In the genomic region with DNA sequence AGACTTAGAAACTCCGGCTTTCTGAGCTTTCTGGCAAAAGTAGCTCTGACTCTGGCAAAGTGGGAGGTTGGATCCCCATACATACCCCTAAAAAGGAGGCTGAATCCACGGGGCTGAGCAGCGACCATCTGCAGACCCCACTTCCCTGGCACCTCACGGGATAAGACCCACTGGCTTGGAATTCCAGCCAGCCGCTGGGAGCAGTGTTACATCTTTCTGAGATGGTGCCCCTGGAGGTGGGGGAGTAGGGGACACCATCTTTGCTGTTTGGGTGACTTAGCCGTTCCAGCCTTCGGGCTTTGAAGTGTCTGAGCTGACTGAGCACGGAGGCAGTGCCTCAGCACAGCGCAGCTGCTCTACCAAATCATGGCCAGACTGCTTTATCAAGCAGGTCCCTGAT, we compare ENCODE assay signal across 2 cellular contexts.
TF ChIP-seq lines count a peak whose summit lies in the region.

No MANE protein-coding gene starts in this region.

TF ChIP-seq in SK-N-SH treated with all-trans-retinoic acid at 6 μM for 48 hours, 23 proteins besides CTCF, POLR2A, EP300 and RAD21 (continued from another document):
- TF ChIP-seq, protein P1, sequence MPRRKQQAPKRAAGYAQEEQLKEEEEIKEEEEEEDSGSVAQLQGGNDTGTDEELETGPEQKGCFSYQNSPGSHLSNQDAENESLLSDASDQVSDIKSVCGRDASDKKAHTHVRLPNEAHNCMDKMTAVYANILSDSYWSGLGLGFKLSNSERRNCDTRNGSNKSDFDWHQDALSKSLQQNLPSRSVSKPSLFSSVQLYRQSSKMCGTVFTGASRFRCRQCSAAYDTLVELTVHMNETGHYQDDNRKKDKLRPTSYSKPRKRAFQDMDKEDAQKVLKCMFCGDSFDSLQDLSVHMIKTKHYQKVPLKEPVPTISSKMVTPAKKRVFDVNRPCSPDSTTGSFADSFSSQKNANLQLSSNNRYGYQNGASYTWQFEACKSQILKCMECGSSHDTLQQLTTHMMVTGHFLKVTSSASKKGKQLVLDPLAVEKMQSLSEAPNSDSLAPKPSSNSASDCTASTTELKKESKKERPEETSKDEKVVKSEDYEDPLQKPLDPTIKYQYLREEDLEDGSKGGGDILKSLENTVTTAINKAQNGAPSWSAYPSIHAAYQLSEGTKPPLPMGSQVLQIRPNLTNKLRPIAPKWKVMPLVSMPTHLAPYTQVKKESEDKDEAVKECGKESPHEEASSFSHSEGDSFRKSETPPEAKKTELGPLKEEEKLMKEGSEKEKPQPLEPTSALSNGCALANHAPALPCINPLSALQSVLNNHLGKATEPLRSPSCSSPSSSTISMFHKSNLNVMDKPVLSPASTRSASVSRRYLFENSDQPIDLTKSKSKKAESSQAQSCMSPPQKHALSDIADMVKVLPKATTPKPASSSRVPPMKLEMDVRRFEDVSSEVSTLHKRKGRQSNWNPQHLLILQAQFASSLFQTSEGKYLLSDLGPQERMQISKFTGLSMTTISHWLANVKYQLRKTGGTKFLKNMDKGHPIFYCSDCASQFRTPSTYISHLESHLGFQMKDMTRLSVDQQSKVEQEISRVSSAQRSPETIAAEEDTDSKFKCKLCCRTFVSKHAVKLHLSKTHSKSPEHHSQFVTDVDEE (CRISPR knock-in tag; IDR thresholded peaks at IDR 0.05), result no peak
- TF ChIP-seq TCF4 (CRISPR knock-in tag; IDR thresholded peaks at IDR 0.05; ENCODE audit: borderline replicate concordance) (no peak), BACH2 (CRISPR knock-in tag; IDR thresholded peaks at IDR 0.05; ENCODE audit: borderline replicate concordance) (no peak)
- TF ChIP-seq, protein P2, sequence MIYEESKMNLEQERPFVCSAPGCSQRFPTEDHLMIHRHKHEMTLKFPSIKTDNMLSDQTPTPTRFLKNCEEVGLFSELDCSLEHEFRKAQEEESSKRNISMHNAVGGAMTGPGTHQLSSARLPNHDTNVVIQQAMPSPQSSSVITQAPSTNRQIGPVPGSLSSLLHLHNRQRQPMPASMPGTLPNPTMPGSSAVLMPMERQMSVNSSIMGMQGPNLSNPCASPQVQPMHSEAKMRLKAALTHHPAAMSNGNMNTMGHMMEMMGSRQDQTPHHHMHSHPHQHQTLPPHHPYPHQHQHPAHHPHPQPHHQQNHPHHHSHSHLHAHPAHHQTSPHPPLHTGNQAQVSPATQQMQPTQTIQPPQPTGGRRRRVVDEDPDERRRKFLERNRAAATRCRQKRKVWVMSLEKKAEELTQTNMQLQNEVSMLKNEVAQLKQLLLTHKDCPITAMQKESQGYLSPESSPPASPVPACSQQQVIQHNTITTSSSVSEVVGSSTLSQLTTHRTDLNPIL (CRISPR knock-in tag; IDR thresholded peaks at IDR 0.05; ENCODE audit: low read depth), result no peak
- TF ChIP-seq, protein P3, sequence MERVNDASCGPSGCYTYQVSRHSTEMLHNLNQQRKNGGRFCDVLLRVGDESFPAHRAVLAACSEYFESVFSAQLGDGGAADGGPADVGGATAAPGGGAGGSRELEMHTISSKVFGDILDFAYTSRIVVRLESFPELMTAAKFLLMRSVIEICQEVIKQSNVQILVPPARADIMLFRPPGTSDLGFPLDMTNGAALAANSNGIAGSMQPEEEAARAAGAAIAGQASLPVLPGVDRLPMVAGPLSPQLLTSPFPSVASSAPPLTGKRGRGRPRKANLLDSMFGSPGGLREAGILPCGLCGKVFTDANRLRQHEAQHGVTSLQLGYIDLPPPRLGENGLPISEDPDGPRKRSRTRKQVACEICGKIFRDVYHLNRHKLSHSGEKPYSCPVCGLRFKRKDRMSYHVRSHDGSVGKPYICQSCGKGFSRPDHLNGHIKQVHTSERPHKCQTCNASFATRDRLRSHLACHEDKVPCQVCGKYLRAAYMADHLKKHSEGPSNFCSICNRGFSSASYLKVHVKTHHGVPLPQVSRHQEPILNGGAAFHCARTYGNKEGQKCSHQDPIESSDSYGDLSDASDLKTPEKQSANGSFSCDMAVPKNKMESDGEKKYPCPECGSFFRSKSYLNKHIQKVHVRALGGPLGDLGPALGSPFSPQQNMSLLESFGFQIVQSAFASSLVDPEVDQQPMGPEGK (CRISPR knock-in tag; IDR thresholded peaks at IDR 0.05; ENCODE audit: borderline replicate concordance), result no peak

TF ChIP-seq in SK-N-SH, 30 proteins besides CTCF, POLR2A, EP300 and RAD21 (continued from another document):
- TF ChIP-seq, protein P4, sequence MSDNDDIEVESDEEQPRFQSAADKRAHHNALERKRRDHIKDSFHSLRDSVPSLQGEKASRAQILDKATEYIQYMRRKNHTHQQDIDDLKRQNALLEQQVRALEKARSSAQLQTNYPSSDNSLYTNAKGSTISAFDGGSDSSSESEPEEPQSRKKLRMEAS (IDR thresholded peaks at IDR 0.05; ENCODE audit: low read depth), result no peak
- TF ChIP-seq, protein P5, sequence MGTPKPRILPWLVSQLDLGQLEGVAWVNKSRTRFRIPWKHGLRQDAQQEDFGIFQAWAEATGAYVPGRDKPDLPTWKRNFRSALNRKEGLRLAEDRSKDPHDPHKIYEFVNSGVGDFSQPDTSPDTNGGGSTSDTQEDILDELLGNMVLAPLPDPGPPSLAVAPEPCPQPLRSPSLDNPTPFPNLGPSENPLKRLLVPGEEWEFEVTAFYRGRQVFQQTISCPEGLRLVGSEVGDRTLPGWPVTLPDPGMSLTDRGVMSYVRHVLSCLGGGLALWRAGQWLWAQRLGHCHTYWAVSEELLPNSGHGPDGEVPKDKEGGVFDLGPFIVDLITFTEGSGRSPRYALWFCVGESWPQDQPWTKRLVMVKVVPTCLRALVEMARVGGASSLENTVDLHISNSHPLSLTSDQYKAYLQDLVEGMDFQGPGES (IDR thresholded peaks at IDR 0.05; ENCODE audit: low read depth, low read length), result no peak
- TF ChIP-seq JUND (IDR thresholded peaks at IDR 0.05) (no peak), POLR2AphosphoS5 (IDR thresholded peaks at IDR 0.05; ENCODE audit: low read depth, low read length) (no peak), EZH2phosphoT487 (IDR thresholded peaks at IDR 0.05; ENCODE audit: borderline replicate concordance, low read depth) (no peak), FOSL2 (IDR thresholded peaks at IDR 0.05; ENCODE audit: borderline replicate concordance, low read depth) (no peak), ELF1 (IDR thresholded peaks at IDR 0.05) (no peak)
- TF ChIP-seq, protein P6, sequence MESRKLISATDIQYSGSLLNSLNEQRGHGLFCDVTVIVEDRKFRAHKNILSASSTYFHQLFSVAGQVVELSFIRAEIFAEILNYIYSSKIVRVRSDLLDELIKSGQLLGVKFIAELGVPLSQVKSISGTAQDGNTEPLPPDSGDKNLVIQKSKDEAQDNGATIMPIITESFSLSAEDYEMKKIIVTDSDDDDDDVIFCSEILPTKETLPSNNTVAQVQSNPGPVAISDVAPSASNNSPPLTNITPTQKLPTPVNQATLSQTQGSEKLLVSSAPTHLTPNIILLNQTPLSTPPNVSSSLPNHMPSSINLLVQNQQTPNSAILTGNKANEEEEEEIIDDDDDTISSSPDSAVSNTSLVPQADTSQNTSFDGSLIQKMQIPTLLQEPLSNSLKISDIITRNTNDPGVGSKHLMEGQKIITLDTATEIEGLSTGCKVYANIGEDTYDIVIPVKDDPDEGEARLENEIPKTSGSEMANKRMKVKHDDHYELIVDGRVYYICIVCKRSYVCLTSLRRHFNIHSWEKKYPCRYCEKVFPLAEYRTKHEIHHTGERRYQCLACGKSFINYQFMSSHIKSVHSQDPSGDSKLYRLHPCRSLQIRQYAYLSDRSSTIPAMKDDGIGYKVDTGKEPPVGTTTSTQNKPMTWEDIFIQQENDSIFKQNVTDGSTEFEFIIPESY (IDR thresholded peaks at IDR 0.05; ENCODE audit: borderline replicate concordance, low read depth), result no peak
- TF ChIP-seq, protein P7, sequence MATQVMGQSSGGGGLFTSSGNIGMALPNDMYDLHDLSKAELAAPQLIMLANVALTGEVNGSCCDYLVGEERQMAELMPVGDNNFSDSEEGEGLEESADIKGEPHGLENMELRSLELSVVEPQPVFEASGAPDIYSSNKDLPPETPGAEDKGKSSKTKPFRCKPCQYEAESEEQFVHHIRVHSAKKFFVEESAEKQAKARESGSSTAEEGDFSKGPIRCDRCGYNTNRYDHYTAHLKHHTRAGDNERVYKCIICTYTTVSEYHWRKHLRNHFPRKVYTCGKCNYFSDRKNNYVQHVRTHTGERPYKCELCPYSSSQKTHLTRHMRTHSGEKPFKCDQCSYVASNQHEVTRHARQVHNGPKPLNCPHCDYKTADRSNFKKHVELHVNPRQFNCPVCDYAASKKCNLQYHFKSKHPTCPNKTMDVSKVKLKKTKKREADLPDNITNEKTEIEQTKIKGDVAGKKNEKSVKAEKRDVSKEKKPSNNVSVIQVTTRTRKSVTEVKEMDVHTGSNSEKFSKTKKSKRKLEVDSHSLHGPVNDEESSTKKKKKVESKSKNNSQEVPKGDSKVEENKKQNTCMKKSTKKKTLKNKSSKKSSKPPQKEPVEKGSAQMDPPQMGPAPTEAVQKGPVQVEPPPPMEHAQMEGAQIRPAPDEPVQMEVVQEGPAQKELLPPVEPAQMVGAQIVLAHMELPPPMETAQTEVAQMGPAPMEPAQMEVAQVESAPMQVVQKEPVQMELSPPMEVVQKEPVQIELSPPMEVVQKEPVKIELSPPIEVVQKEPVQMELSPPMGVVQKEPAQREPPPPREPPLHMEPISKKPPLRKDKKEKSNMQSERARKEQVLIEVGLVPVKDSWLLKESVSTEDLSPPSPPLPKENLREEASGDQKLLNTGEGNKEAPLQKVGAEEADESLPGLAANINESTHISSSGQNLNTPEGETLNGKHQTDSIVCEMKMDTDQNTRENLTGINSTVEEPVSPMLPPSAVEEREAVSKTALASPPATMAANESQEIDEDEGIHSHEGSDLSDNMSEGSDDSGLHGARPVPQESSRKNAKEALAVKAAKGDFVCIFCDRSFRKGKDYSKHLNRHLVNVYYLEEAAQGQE (IDR thresholded peaks at IDR 0.05; ENCODE audit: low read depth, low read length), result no peak
